19 cellular contexts compared by ENCODE assay signal in genomic region chr11:69114811-69115523, GRCh38. TPM values are rescaled to one million over a fixed set of nuclear protein-coding genes. Genes with fewer than 3 reads are reported as not detected.
DNase-seq lines count a peak whose midpoint lies in the region; ATAC-seq, FAIRE-seq and TF ChIP-seq lines count a peak whose summit lies in the region.
"Had no signal": no experiment of that assay in that cellular context is flagged by ENCODE, and none has a peak within 500 bp of the region (broad histone marks: within the 10 kb centered on the region; RNA-seq: fewer than 3 reads in every experiment).

No MANE protein-coding gene starts in this region.

- peaks cover 0 to 9% (median 0%) of the 10 kb centered on the region in 4 donors for H3K4me1 ChIP-seq in right lobe of liver
- H3K4me1 ChIP-seq in HepG2 (ENCODE audit: insufficient read depth, low read length): 0 out of 2 replicates have a peak, but pooled peaks cover 8% of the 10 kb centered on the region
- H3K4me1 ChIP-seq in mucosa of stomach (ENCODE audit: control insufficient read depth, insufficient read depth, low read length): peaks cover 29% of the 10 kb centered on the region
- H3K4me1 ChIP-seq: adrenal gland had no signal

- no peak for FAIRE-seq in HepG2 (lab: Jason Lieb, UNC)

- H3K9ac ChIP-seq in HepG2 (ENCODE audit: insufficient read depth, low read depth, low read length): no peak overlapping the region
- H3K9ac ChIP-seq in mucosa of stomach (ENCODE audit: low read length): peak overlapping the region; percentile 59
- H3K9ac ChIP-seq: GM23248 had no signal

- H3K27ac ChIP-seq in right lobe of liver: no peak overlapping the region
- no peak overlapping the region for H3K27ac ChIP-seq in HepG2 (ENCODE audit: extremely low read length, insufficient read depth, low read length)
- H3K27ac ChIP-seq: adrenal gland, GM23248, SJSA1 had no signal

- no peaks in the 10 kb centered on the region for H4K20me1 ChIP-seq in HepG2 (ENCODE audit: insufficient read depth, low read length)

- no peaks in the 10 kb centered on the region for H3K79me2 ChIP-seq in HepG2 (ENCODE audit: insufficient read depth, low read length)

- in situ Hi-C loops in HepG2 (cut with HindIII; ENCODE audit: extremely low pct_ligation_motif_present, low pct_unique_long_range_greater_than_20kb): loop anchor here (5.0 kb wide), 1 partner anchor 97 kb away; no protein-coding TSS in a partner anchor

- H3K4me3 ChIP-seq in right lobe of liver (no peak overlapping the region), HepG2 (replicated peaks in 1 of 3; ENCODE audit: insufficient read depth in 1 of 3, low read depth in 2 of 3, low read length in 3 of 3) (no peak overlapping the region), mucosa of stomach (ENCODE audit: low read length) (no peak overlapping the region)
- H3K4me3 ChIP-seq: adrenal gland, esophagus muscularis mucosa, GM23248, SJSA1 had no signal

- no peak for TF ChIP-seq POLR2A in right lobe of liver (IDR thresholded peaks at IDR 0.05)
- no peak for TF ChIP-seq POLR2A in HepG2 (IDR thresholded peaks at IDR 0.05; ENCODE audit: insufficient read depth in 1 of 2, low read depth in 2 of 2, low read length in 2 of 2)

- no peaks in the 10 kb centered on the region for H3K36me3 ChIP-seq in right lobe of liver
- H3K36me3 ChIP-seq in HepG2 (replicated peaks in 1 of 2; ENCODE audit: control insufficient read depth in 1 of 2, insufficient read depth in 2 of 2, low read length in 2 of 2): no peaks in the 10 kb centered on the region
- H3K36me3 ChIP-seq in mucosa of stomach (ENCODE audit: control insufficient read depth, insufficient read depth, low read length): no peaks in the 10 kb centered on the region
- H3K36me3 ChIP-seq: adrenal gland, SJSA1 had no signal

- no peaks in the 10 kb centered on the region for H3K9me3 ChIP-seq in right lobe of liver
- no peaks in the 10 kb centered on the region for H3K9me3 ChIP-seq in HepG2 (ENCODE audit: low read length)
- H3K9me3 ChIP-seq in mucosa of stomach (ENCODE audit: control insufficient read depth, low read length): no peaks in the 10 kb centered on the region
- H3K9me3 ChIP-seq: adrenal gland had no signal

- H3K27me3 ChIP-seq in right lobe of liver: no peaks in the 10 kb centered on the region
- peaks cover 2 to 50% of the 10 kb centered on the region in 2 experiments; a peak in 4 of 5 replicates for H3K27me3 ChIP-seq in HepG2 (ENCODE audit: control insufficient read depth in 1 of 2, insufficient read depth in 2 of 2, low read length in 2 of 2)
- H3K27me3 ChIP-seq in mucosa of stomach (ENCODE audit: control insufficient read depth, insufficient read depth, low read length): no peaks in the 10 kb centered on the region
- H3K27me3 ChIP-seq: adrenal gland, esophagus muscularis mucosa, SJSA1 had no signal

- no TSS peak for BruUV-seq in HepG2 (replicated peaks; lab: Mats Ljungman, UMichigan)

- TF ChIP-seq RAD21 in HepG2 (CRISPR knock-in tag; IDR thresholded peaks at IDR 0.05): no peak

- DNase-seq in right lobe of liver: peak in 2 of 3 donors; percentile 58 to 88
- no peak for DNase-seq in HepG2 (ENCODE audit: low spot score)
- peak; percentile 45 for DNase-seq in Right ventricle myocardium superior
- DNase-seq in inferior parietal cortex (ENCODE audit: extremely low spot score): no peak
- DNase-seq in HT-29 (ENCODE audit: low spot score): no peak
- DNase-seq: activated CD4-positive, alpha-beta T cell treated with anti-CD3 and anti-CD28 coated beads for 1 hour; activated gamma-delta T cell; CD4-positive, alpha-beta T cell; DMS79 treated with DMSO at 0.1 percent for 48 hours; GM23248; naive thymus-derived CD8-positive, alpha-beta T cell; NCI-H1930 had no signal

- no peak for TF ChIP-seq CTCF in right lobe of liver (IDR thresholded peaks at IDR 0.05)
- no peak for TF ChIP-seq CTCF in HepG2 (CRISPR knock-in tag; IDR thresholded peaks at IDR 0.05)

- no peak overlapping the region for H2AFZ ChIP-seq in HepG2 (ENCODE audit: low read length)
- H2AFZ ChIP-seq: GM23248 had no signal

- intact Hi-C loops in right lobe of liver (cut with DNase I) (no loop called here), HepG2 (cut with micrococcal nuclease; ENCODE audit: unreplicated experiment) (no loop called here), Right ventricle myocardium superior (cut with DNase I) (no loop called here)

- WGBS in right lobe of liver (ENCODE audit: insufficient coverage, low coverage, low lambda C conversion rate, missing lambda C conversion rate): 58% methylated on average over 14 of the region's 21 CpGs
- WGBS in HepG2 (ENCODE audit: low lambda C conversion rate): 47% methylated on average over 18 of the region's 21 CpGs

- no peak for TF ChIP-seq EP300 in HepG2 (IDR thresholded peaks at IDR 0.05; ENCODE audit: low read depth in 2 of 2, low read length in 2 of 2)
- no peak for TF ChIP-seq EP300 in HepG2 (CRISPR knock-in tag; IDR thresholded peaks at IDR 0.05; ENCODE audit: borderline replicate concordance)

- POLR2A ChIA-PET in HepG2 (lab: Yijun Ruan, JAX): no interaction called here

- ATAC-seq in right lobe of liver (peak; percentile 33 to 73 (median 50)), HepG2 (no peak), Right ventricle myocardium superior (ENCODE audit: poor library complexity) (peak; percentile 74), GM21360 (IDR thresholded peaks at IDR 0.05; ENCODE audit: unreplicated experiment) (no peak), HG02588 (IDR thresholded peaks at IDR 0.05; ENCODE audit: unreplicated experiment) (no peak)
- ATAC-seq: naive thymus-derived CD8-positive, alpha-beta T cell had no signal

- H3K4me2 ChIP-seq in HepG2 (ENCODE audit: low read depth, low read length): no peak overlapping the region

- CTCF ChIA-PET in HepG2 (lab: Yijun Ruan, JAX; ENCODE audit: low intra/inter-chr PET ratio, low total read pairs): no interaction called here

TF ChIP-seq in HepG2, 621 proteins besides CTCF, POLR2A, EP300 and RAD21:
- TF ChIP-seq ZNF24 (IDR thresholded peaks at IDR 0.05): no peak
- no peak for TF ChIP-seq ZNF275 (CRISPR knock-in tag; IDR thresholded peaks at IDR 0.05; ENCODE audit: borderline replicate concordance)
- no peak for TF ChIP-seq GPBP1L1 (CRISPR knock-in tag; IDR thresholded peaks at IDR 0.05)
- TF ChIP-seq NKX3-1 (CRISPR knock-in tag; IDR thresholded peaks at IDR 0.05): no peak

RNA-seq across cellular contexts. Expression of gene SMIM38, which starts 40.8 kb away (rescaled TPM):
- total RNA-seq in right lobe of liver (not detected), HepG2 (2016; rRNA removed; fragmentation: Illumina TruSeq; extraction: Trizol) (0.40 TPM in 1 of 2 replicates, not detected in the other), Right ventricle myocardium superior (not detected)
- 0.18 TPM in 1 of 2 replicates, not detected in the other for total RNA-seq in HepG2 (2016; cell fraction: cytosol; rRNA removed; fragmentation: Illumina TruSeq; extraction: Trizol; ENCODE audit: low read depth)
- 0.39 and 0.61 TPM in 2 replicates for total RNA-seq in HepG2 (2016; cell fraction: insoluble cytoplasmic fraction; rRNA removed; fragmentation: Illumina TruSeq; extraction: Trizol)
- 0.24 and 0.25 TPM in 2 replicates for total RNA-seq in HepG2 (2016; cell fraction: membrane; rRNA removed; fragmentation: Illumina TruSeq; extraction: Trizol)
- 0.43 and 0.91 TPM in 2 replicates for total RNA-seq in HepG2 (2016; cell fraction: nucleus; rRNA removed; fragmentation: Illumina TruSeq; extraction: Trizol)
- 0.30 and 0.42 TPM in 2 replicates for polyA plus RNA-seq in HepG2 (2011; rRNA removed)
- polyA plus RNA-seq in HepG2 (2011; cell fraction: cytosol; rRNA removed): 0.12 and 0.32 TPM in 2 replicates
- polyA plus RNA-seq in HepG2 (2011; cell fraction: nucleus; rRNA removed): 3.5 and 3.6 TPM in 2 replicates
- 0.39 and 0.67 TPM in 2 replicates for polyA plus RNA-seq in HepG2 (2012)
- polyA plus RNA-seq in HepG2 (2016; cell fraction: cytosol; fragmentation: Illumina TruSeq; extraction: Trizol; ENCODE audit: low read depth): not detected in 2 replicates
- 0.09 TPM in 1 of 2 replicates, not detected in the other for polyA plus RNA-seq in HepG2 (2016; cell fraction: insoluble cytoplasmic fraction; fragmentation: Illumina TruSeq; extraction: Trizol; ENCODE audit: low read depth)
- not detected in 2 replicates for polyA plus RNA-seq in HepG2 (2016; cell fraction: membrane; fragmentation: Illumina TruSeq; extraction: Trizol; ENCODE audit: low read depth)
- polyA plus RNA-seq in HepG2 (2016; cell fraction: nucleus; fragmentation: Illumina TruSeq; extraction: Trizol; ENCODE audit: insufficient read depth, low read depth): 0.45 and 0.49 TPM in 2 replicates
- 0.09 and 1.2 TPM in 2 replicates for polyA minus RNA-seq in HepG2 (2011; rRNA and poly(A)+ RNA removed; ENCODE audit: low replicate concordance)
- not detected in 2 replicates for polyA minus RNA-seq in HepG2 (2011; cell fraction: cytosol; rRNA and poly(A)+ RNA removed)
- polyA minus RNA-seq in HepG2 (2011; cell fraction: nucleus; rRNA and poly(A)+ RNA removed): 1.4 and 2.1 TPM in 2 replicates
- total RNA-seq in HT-29 (2014; rRNA removed; shearing (Covaris generic)): not detected in 2 replicates
- total RNA-seq: GM23248 had no signal
- polyA plus RNA-seq: GM23248, IgD-negative memory B cell had no signal

Comparison
In these comparisons a context has a peak if more than half of its experiments do, and no peak if none do; other contexts are left out.
1. ATAC-seq: peak in right lobe of liver (4 of 4) and Right ventricle myocardium superior (single experiment); none in HepG2 (single experiment), GM21360 (single experiment) and HG02588 (single experiment).
2. DNase-seq: peak in right lobe of liver (2 of 3) and Right ventricle myocardium superior (single experiment); none in HepG2 (single experiment), inferior parietal cortex (single experiment) and HT-29 (single experiment).